In the genomic region with DNA sequence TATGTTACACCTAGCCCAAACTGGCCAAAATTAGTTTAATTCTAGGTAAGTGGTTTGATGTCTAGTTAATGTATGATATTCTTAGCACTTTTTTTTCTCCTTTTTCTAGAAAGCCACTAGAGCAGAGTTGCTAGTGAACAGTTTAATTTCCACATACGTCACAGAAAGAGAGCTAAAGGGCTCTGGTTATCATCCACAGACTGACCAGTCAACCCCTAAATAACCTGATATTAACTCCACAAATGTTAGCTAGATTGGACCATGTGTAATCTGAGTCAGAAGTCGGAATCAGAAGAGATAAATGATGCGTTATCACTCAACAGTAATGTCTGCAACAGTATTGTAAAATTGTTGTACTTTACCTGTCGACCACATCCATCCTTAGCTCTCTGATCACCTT, we compare ENCODE assay signal across 20 cellular contexts.
"Had no signal": no experiment of that assay in that cellular context is flagged by ENCODE, and none has a peak within 500 bp of the region (broad histone marks: within the 10 kb centered on the region; RNA-seq: fewer than 3 reads in every experiment).

No MANE protein-coding gene starts in this region.

- H3K27ac Mint-ChIP-seq: endodermal cell; neural progenitor cell; stimulated activated naive B cell treated with anti-CD40 and anti-IgM and Interleukin-4, amounts not matched to agents 10 μg/mL and 1 μg/mL and 100 μg/mL, for 72 hours had no signal

- H3K27me3 Mint-ChIP-seq: naive thymus-derived CD4-positive, alpha-beta T cell; stimulated activated naive B cell treated with anti-CD40 and anti-IgM and Interleukin-4, amounts not matched to agents 10 μg/mL and 1 μg/mL and 100 μg/mL, for 72 hours had no signal

- H3K4me1 Mint-ChIP-seq: endodermal cell, neural progenitor cell had no signal

- H3K4me3 Mint-ChIP-seq: endodermal cell; naive thymus-derived CD4-positive, alpha-beta T cell; neural progenitor cell; stimulated activated naive B cell treated with anti-CD40 and anti-IgM and Interleukin-4, amounts not matched to agents 10 μg/mL and 1 μg/mL and 100 μg/mL, for 72 hours had no signal

- FAIRE-seq: endothelial cell of umbilical vein, pancreas had no signal

- ATAC-seq: foreskin keratinocyte, left colon, pancreas, sciatic nerve had no signal

- DNase-seq: effector CD4-positive, alpha-beta T cell; endodermal cell; erythroblast; foreskin keratinocyte; kidney; left colon; naive thymus-derived CD4-positive, alpha-beta T cell; occipital lobe; pancreas; spleen; stimulated activated CD4-positive, alpha-beta T cell treated with anti-CD3 and anti-CD28 coated beads, Interleukin-15, amount 100 ng/mL, for 24 hours; stimulated activated CD4-positive, alpha-beta T cell treated with anti-CD3 and anti-CD28 coated beads, Interleukin-1b, Interleukin-23, amount 100 ng/mL, for 48 hours; stimulated activated CD4-positive, alpha-beta T cell treated with anti-CD3 and anti-CD28 coated beads, Interleukin-4, amount 100 ng/mL, for 24 hours; stimulated activated naive B cell treated with anti-CD40 and anti-IgM and Interleukin-4, amounts not matched to agents 10 μg/mL and 1 μg/mL and 100 μg/mL, for 72 hours; stomach; substantia nigra; transverse colon had no signal
